In the genomic region with DNA sequence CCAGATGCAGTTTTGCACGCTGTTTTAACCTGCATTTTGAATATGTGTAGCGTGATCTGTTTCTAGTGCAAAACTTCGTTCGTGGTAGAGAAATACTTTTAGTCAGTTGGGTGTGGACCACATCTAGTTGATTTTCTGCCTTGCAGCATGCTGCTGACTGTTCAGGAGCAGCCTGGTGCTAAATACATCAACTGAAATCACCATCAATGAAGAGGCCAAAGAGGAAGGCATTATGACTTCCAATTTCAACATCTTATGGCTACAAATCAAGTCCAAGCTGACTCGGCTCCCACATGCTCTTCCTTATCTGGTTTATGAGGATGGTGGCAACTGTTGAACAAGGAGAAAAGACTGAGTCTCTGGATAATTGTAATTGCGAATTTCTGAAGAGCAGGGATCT, we compare ENCODE assay signal across 29 cellular contexts.
"Had no signal": no experiment of that assay in that cellular context is flagged by ENCODE, and none has a peak within 500 bp of the region (broad histone marks: within the 10 kb centered on the region; RNA-seq: fewer than 3 reads in every experiment).

No MANE protein-coding gene starts in this region.

- H3K36me3 ChIP-seq: ascending aorta, WERI-Rb-1 had no signal

- H3K9me3 ChIP-seq: ascending aorta had no signal

- H3K36me3 Mint-ChIP-seq: activated CD8-positive, alpha-beta memory T cell treated with anti-CD3 and anti-CD28 coated beads, Interleukin-2, amount 10 ng/mL, durations not matched to agents 7 days and 5 days; activated naive CD8-positive, alpha-beta T cell treated with anti-CD3 and anti-CD28 coated beads for 36 hours had no signal

- H3K4me1 Mint-ChIP-seq: activated CD4-positive, alpha-beta memory T cell treated with anti-CD3 and anti-CD28 coated beads, Interleukin-2, amount 10 ng/mL, durations not matched to agents 7 days and 5 days; activated CD8-positive, alpha-beta memory T cell treated with anti-CD3 and anti-CD28 coated beads, Interleukin-2, amount 10 ng/mL, durations not matched to agents 7 days and 5 days; activated naive CD8-positive, alpha-beta T cell treated with anti-CD3 and anti-CD28 coated beads for 36 hours; activated T-helper 17 cell treated with anti-CD3 and anti-CD28 coated beads, Interleukin-2, amount 50 U/mL, for 72 hours had no signal

- H3K4me1 ChIP-seq: ascending aorta had no signal

- H3K9me3 Mint-ChIP-seq: activated naive CD8-positive, alpha-beta T cell treated with anti-CD3 and anti-CD28 coated beads for 36 hours; activated T-helper 17 cell treated with anti-CD3 and anti-CD28 coated beads, Interleukin-2, amount 50 U/mL, for 72 hours had no signal

- H3K27me3 ChIP-seq: ascending aorta had no signal

- H3K4me3 ChIP-seq: ascending aorta, K562 had no signal

- H3K27ac ChIP-seq: ascending aorta, WERI-Rb-1 had no signal

- DNase-seq: activated CD4-positive, alpha-beta memory T cell treated with anti-CD3 and anti-CD28 coated beads, Interleukin-2, amount 10 ng/mL, durations not matched to agents 7 days and 5 days; activated CD4-positive, alpha-beta T cell treated with anti-CD3 and anti-CD28 coated beads for 1 hour; activated CD4-positive, alpha-beta T cell treated with anti-CD3 and anti-CD28 coated beads for 48 hours; activated CD4-positive, CD25-positive, alpha-beta regulatory T cell; activated CD8-positive, alpha-beta memory T cell treated with anti-CD3 and anti-CD28 coated beads for 24 hours; activated CD8-positive, alpha-beta memory T cell treated with anti-CD3 and anti-CD28 coated beads, Interleukin-2, amount 10 ng/mL, durations not matched to agents 7 days and 5 days; activated CD8-positive, alpha-beta memory T cell treated with anti-CD3 and anti-CD28 coated beads, Interleukin-2, amount 50 U/mL, for 48 hours; activated effector memory CD4-positive, alpha-beta T cell treated with anti-CD3 and anti-CD28 coated beads, Interleukin-2, amount 50 U/mL, for 16 hours; activated naive CD4-positive, alpha-beta T cell; activated naive CD4-positive, alpha-beta T cell treated with anti-CD3 and anti-CD28 coated beads, Interleukin-2, amount 50 U/mL, for 16 hours; activated naive CD8-positive, alpha-beta T cell treated with anti-CD3 and anti-CD28 coated beads for 36 hours; activated T-cell treated with anti-CD3 and anti-CD28 coated beads, Interleukin-2, amount 50 U/mL, for 48 hours; amygdala; IMR-90; NCI-H1048; NCI-H1105 treated with DMSO at 0.1 percent for 48 hours; NCI-H1436; NCI-H1694; NCI-H1930; NCI-H345; NCI-H524 treated with DMSO at 0.1 percent for 48 hours; SW 1271; T-helper 1 cell; T-helper 2 cell; T-helper 9 cell; WERI-Rb-1 had no signal

- H3K27me3 Mint-ChIP-seq: activated CD4-positive, alpha-beta memory T cell treated with anti-CD3 and anti-CD28 coated beads, Interleukin-2, amount 10 ng/mL, durations not matched to agents 7 days and 5 days; activated CD8-positive, alpha-beta memory T cell treated with anti-CD3 and anti-CD28 coated beads, Interleukin-2, amount 10 ng/mL, durations not matched to agents 7 days and 5 days; activated naive CD8-positive, alpha-beta T cell treated with anti-CD3 and anti-CD28 coated beads for 36 hours; activated T-helper 17 cell treated with anti-CD3 and anti-CD28 coated beads, Interleukin-2, amount 50 U/mL, for 72 hours had no signal

- H3K4me3 Mint-ChIP-seq: activated CD4-positive, alpha-beta memory T cell treated with anti-CD3 and anti-CD28 coated beads, Interleukin-2, amount 10 ng/mL, durations not matched to agents 7 days and 5 days; activated CD8-positive, alpha-beta memory T cell treated with anti-CD3 and anti-CD28 coated beads, Interleukin-2, amount 10 ng/mL, durations not matched to agents 7 days and 5 days; activated naive CD8-positive, alpha-beta T cell treated with anti-CD3 and anti-CD28 coated beads for 36 hours; activated T-helper 17 cell treated with anti-CD3 and anti-CD28 coated beads, Interleukin-2, amount 50 U/mL, for 72 hours had no signal

- H3K27ac Mint-ChIP-seq: activated CD4-positive, alpha-beta memory T cell treated with anti-CD3 and anti-CD28 coated beads, Interleukin-2, amount 10 ng/mL, durations not matched to agents 7 days and 5 days; activated CD8-positive, alpha-beta memory T cell treated with anti-CD3 and anti-CD28 coated beads, Interleukin-2, amount 10 ng/mL, durations not matched to agents 7 days and 5 days; activated naive CD8-positive, alpha-beta T cell treated with anti-CD3 and anti-CD28 coated beads for 36 hours; activated T-helper 17 cell treated with anti-CD3 and anti-CD28 coated beads, Interleukin-2, amount 50 U/mL, for 72 hours had no signal
